18 cellular contexts compared by ENCODE assay signal in genomic region chr17:39167492-39167891, GRCh38. TPM values are rescaled to one million over a fixed set of nuclear protein-coding genes. Genes with fewer than 3 reads are reported as not detected.
A peak's percentile ranks its signal among the peaks of the same experiment; 100 is the strongest.
DNase-seq lines count a peak whose midpoint lies in the region; ATAC-seq and TF ChIP-seq lines count a peak whose summit lies in the region.
"Had no signal": no experiment of that assay in that cellular context is flagged by ENCODE, and none has a peak within 500 bp of the region (broad histone marks: within the 10 kb centered on the region; RNA-seq: fewer than 3 reads in every experiment).

No MANE protein-coding gene starts in this region.

- H2AK5ac ChIP-seq in trophoblast cell (ENCODE audit: low read length) = no peak overlapping the region

- peak overlapping the region; percentile 21; the same call in 1 of the 2 replicates for H3K4me2 ChIP-seq in GM23338
- no peak overlapping the region for H3K4me2 ChIP-seq in osteoblast (ENCODE audit: insufficient read depth, low read length)
- no peak overlapping the region for H3K4me2 ChIP-seq in trophoblast cell (ENCODE audit: low read length)

- H3K4me3 Mint-ChIP-seq in GM23338 = no peak overlapping the region
- peak overlapping the region; percentile 19 for H3K4me3 Mint-ChIP-seq in activated T-helper 1 cell treated with anti-CD3 and anti-CD28 coated beads, Interleukin-12 subunit alpha, Interleukin-12 subunit beta, Interleukin-2, Interleukin-4 antibody, amounts not matched to agents 30 ng/mL and 10 ng/mL and 1 ng/mL, durations not matched to agents 14 hours and 24 hours and 36 hours
- no peak overlapping the region for H3K4me3 Mint-ChIP-seq in activated T-helper 2 cell treated with anti-CD3 and anti-CD28 coated beads, Interferon-gamma antibody, Interleukin-2, Interleukin-4, amounts not matched to agents 10 μg/mL and 5 μg/mL and 100 μg/mL, durations not matched to agents 14 hours and 24 hours and 36 hours (ENCODE audit: low read depth)
- H3K4me3 Mint-ChIP-seq: activated naive CD8-positive, alpha-beta T cell treated with anti-CD3 and anti-CD28 coated beads for 36 hours had no signal

- H3K4me3 ChIP-seq in GM23338 = no peak overlapping the region
- no peak overlapping the region for H3K4me3 ChIP-seq in osteoblast (ENCODE audit: insufficient read depth, low read length)
- no peak overlapping the region for H3K4me3 ChIP-seq in trophoblast cell (ENCODE audit: low read depth, low read length)
- H3K4me3 ChIP-seq: lower lobe of right lung, SJSA1 had no signal

- no peak overlapping the region for H4K12ac ChIP-seq in trophoblast cell (ENCODE audit: low read depth, low read length)

- no peak overlapping the region for H4K91ac ChIP-seq in trophoblast cell (ENCODE audit: low read depth, low read length)

- no peaks in the 10 kb centered on the region for H3K9me3 ChIP-seq in osteoblast (ENCODE audit: low read depth, low read length)
- no peaks in the 10 kb centered on the region for H3K9me3 ChIP-seq in trophoblast cell (ENCODE audit: insufficient read depth, low read depth, low read length)
- H3K9me3 ChIP-seq: lower lobe of right lung, SJSA1 had no signal

- DNase-seq in GM23338 (ENCODE audit: low spot score) (no peak), NCI-H2171 (lab: John Stamatoyannopoulos, UW) (peak; percentile 72), osteoblast (ENCODE audit: insufficient read length, low spot score, missing footprints) (peak; percentile 35), NCI-H146 (lab: John Stamatoyannopoulos, UW) (no peak), trophoblast cell (no peak)
- no peak for DNase-seq in activated T-helper 1 cell treated with anti-CD3 and anti-CD28 coated beads, Interleukin-12 subunit alpha, Interleukin-12 subunit beta, Interleukin-2, Interleukin-4 antibody, amounts not matched to agents 30 ng/mL and 10 ng/mL and 1 ng/mL, durations not matched to agents 14 hours and 24 hours and 36 hours (ENCODE audit: low spot score)
- DNase-seq in activated T-helper 2 cell treated with anti-CD3 and anti-CD28 coated beads, Interferon-gamma antibody, Interleukin-2, Interleukin-4, amounts not matched to agents 10 μg/mL and 5 μg/mL and 100 μg/mL, durations not matched to agents 14 hours and 24 hours and 36 hours (ENCODE audit: low spot score) = no peak
- DNase-seq: activated CD4-positive, alpha-beta T cell treated with anti-CD3 and anti-CD28 coated beads, Interleukin-2, amount 50 U/mL, for 4 hours; activated naive CD8-positive, alpha-beta T cell treated with anti-CD3 and anti-CD28 coated beads for 36 hours; cortex of kidney; DMS153; lower lobe of right lung; NCI-H2081; stimulated activated CD4-positive, alpha-beta T cell treated with anti-CD3 and anti-CD28 coated beads, Interleukin-1b, Interleukin-23, amount 100 ng/mL, for 48 hours; stimulated activated naive CD8-positive, alpha-beta T cell treated with anti-CD3 and anti-CD28 coated beads, Interleukin-15, Interleukin-2, amounts not matched to agents 100 U/mL and 50 U/mL, for 24 hours had no signal

- peaks cover 20% of the 10 kb centered on the region; the same call in 1 of the 2 replicates for H3K4me1 ChIP-seq in GM23338 (ENCODE audit: insufficient read depth)
- H3K4me1 ChIP-seq in osteoblast (ENCODE audit: insufficient read depth, low read length) = peaks cover 3% of the 10 kb centered on the region
- H3K4me1 ChIP-seq in trophoblast cell (ENCODE audit: control insufficient read depth in 1 of 2, insufficient read depth in 2 of 2, low read length in 2 of 2) = peaks cover 17 to 19% of the 10 kb centered on the region in 2 experiments
- H3K4me1 ChIP-seq: foreskin keratinocyte, parathyroid adenoma had no signal

- peaks cover 4% of the 10 kb centered on the region for H3K79me1 ChIP-seq in trophoblast cell (ENCODE audit: low read length)

- H4K8ac ChIP-seq in trophoblast cell (ENCODE audit: low read depth, low read length) = no peak overlapping the region

- H2AFZ ChIP-seq in GM23338 (no peak overlapping the region), osteoblast (ENCODE audit: low read length) (no peak overlapping the region), trophoblast cell (ENCODE audit: insufficient read depth, low read length, poor library complexity) (no peak overlapping the region)
- H2AFZ ChIP-seq: parathyroid adenoma had no signal

- H3K36me3 Mint-ChIP-seq in GM23338 (ENCODE audit: low read depth) = peaks cover 7% of the 10 kb centered on the region; the same call in 1 of the 3 replicates
- no peaks in the 10 kb centered on the region for H3K36me3 Mint-ChIP-seq in activated T-helper 1 cell treated with anti-CD3 and anti-CD28 coated beads, Interleukin-12 subunit alpha, Interleukin-12 subunit beta, Interleukin-2, Interleukin-4 antibody, amounts not matched to agents 30 ng/mL and 10 ng/mL and 1 ng/mL, durations not matched to agents 14 hours and 24 hours and 36 hours (ENCODE audit: low read depth)
- no peaks in the 10 kb centered on the region for H3K36me3 Mint-ChIP-seq in activated T-helper 2 cell treated with anti-CD3 and anti-CD28 coated beads, Interferon-gamma antibody, Interleukin-2, Interleukin-4, amounts not matched to agents 10 μg/mL and 5 μg/mL and 100 μg/mL, durations not matched to agents 14 hours and 24 hours and 36 hours (ENCODE audit: low read depth)
- H3K36me3 Mint-ChIP-seq: activated naive CD8-positive, alpha-beta T cell treated with anti-CD3 and anti-CD28 coated beads for 36 hours had no signal

- H3K4me1 Mint-ChIP-seq in GM23338 = peaks cover 15% of the 10 kb centered on the region
- peaks cover 37% of the 10 kb centered on the region for H3K4me1 Mint-ChIP-seq in activated T-helper 1 cell treated with anti-CD3 and anti-CD28 coated beads, Interleukin-12 subunit alpha, Interleukin-12 subunit beta, Interleukin-2, Interleukin-4 antibody, amounts not matched to agents 30 ng/mL and 10 ng/mL and 1 ng/mL, durations not matched to agents 14 hours and 24 hours and 36 hours (ENCODE audit: low read depth)
- H3K4me1 Mint-ChIP-seq in activated T-helper 2 cell treated with anti-CD3 and anti-CD28 coated beads, Interferon-gamma antibody, Interleukin-2, Interleukin-4, amounts not matched to agents 10 μg/mL and 5 μg/mL and 100 μg/mL, durations not matched to agents 14 hours and 24 hours and 36 hours (ENCODE audit: low read depth) = peaks cover 16% of the 10 kb centered on the region

- H3K23ac ChIP-seq in trophoblast cell (ENCODE audit: low read length) = no peak overlapping the region

- TF ChIP-seq CTCF in GM23338 (conservative IDR thresholded peaks at IDR 0.05; ENCODE audit: low read depth in 2 of 2) = no peak
- TF ChIP-seq CTCF in osteoblast (IDR thresholded peaks at IDR 0.05; ENCODE audit: extremely low read depth, low read depth, low read length) = no peak

- H3K27ac Mint-ChIP-seq in GM23338 = no peak overlapping the region
- peak overlapping the region; percentile 21 for H3K27ac Mint-ChIP-seq in activated T-helper 1 cell treated with anti-CD3 and anti-CD28 coated beads, Interleukin-12 subunit alpha, Interleukin-12 subunit beta, Interleukin-2, Interleukin-4 antibody, amounts not matched to agents 30 ng/mL and 10 ng/mL and 1 ng/mL, durations not matched to agents 14 hours and 24 hours and 36 hours
- no peak overlapping the region for H3K27ac Mint-ChIP-seq in activated T-helper 2 cell treated with anti-CD3 and anti-CD28 coated beads, Interferon-gamma antibody, Interleukin-2, Interleukin-4, amounts not matched to agents 10 μg/mL and 5 μg/mL and 100 μg/mL, durations not matched to agents 14 hours and 24 hours and 36 hours
- H3K27ac Mint-ChIP-seq: activated naive CD8-positive, alpha-beta T cell treated with anti-CD3 and anti-CD28 coated beads for 36 hours had no signal

- H2BK12ac ChIP-seq in trophoblast cell (ENCODE audit: low read length) = no peak overlapping the region

- peaks cover 9% of the 10 kb centered on the region; the same call in 2 of the 3 replicates for H3K9me3 Mint-ChIP-seq in GM23338
- H3K9me3 Mint-ChIP-seq in activated T-helper 1 cell treated with anti-CD3 and anti-CD28 coated beads, Interleukin-12 subunit alpha, Interleukin-12 subunit beta, Interleukin-2, Interleukin-4 antibody, amounts not matched to agents 30 ng/mL and 10 ng/mL and 1 ng/mL, durations not matched to agents 14 hours and 24 hours and 36 hours = no peaks in the 10 kb centered on the region
- H3K9me3 Mint-ChIP-seq in activated T-helper 2 cell treated with anti-CD3 and anti-CD28 coated beads, Interferon-gamma antibody, Interleukin-2, Interleukin-4, amounts not matched to agents 10 μg/mL and 5 μg/mL and 100 μg/mL, durations not matched to agents 14 hours and 24 hours and 36 hours = peaks cover 3% of the 10 kb centered on the region

- no CpG with 5 or more reads among the region's 1 CpG for WGBS in trophoblast cell (ENCODE audit: extremely low coverage, insufficient coverage, insufficient read length)

- no peaks in the 10 kb centered on the region for H3K36me3 ChIP-seq in GM23338 (ENCODE audit: insufficient read depth)
- no peaks in the 10 kb centered on the region for H3K36me3 ChIP-seq in osteoblast (ENCODE audit: insufficient read depth, low read length)
- H3K36me3 ChIP-seq in trophoblast cell (ENCODE audit: control insufficient read depth in 1 of 2, insufficient read depth in 2 of 2, low read length in 2 of 2) = no peaks in the 10 kb centered on the region
- H3K36me3 ChIP-seq: lower lobe of right lung, SJSA1 had no signal

- H3F3A ChIP-seq in GM23338 (replicated peaks; ENCODE audit: low read depth) = peaks cover 6% of the 10 kb centered on the region; the same call in 1 of the 2 replicates

- H2BK120ac ChIP-seq in trophoblast cell (ENCODE audit: insufficient read depth, low read length, poor library complexity) = no peak overlapping the region

- no peak overlapping the region for H3K4ac ChIP-seq in trophoblast cell (ENCODE audit: low read depth, low read length)

- intact Hi-C loops in activated T-helper 1 cell treated with anti-CD3 and anti-CD28 coated beads, Interleukin-12 subunit alpha, Interleukin-12 subunit beta, Interleukin-2, Interleukin-4 antibody, amounts not matched to agents 30 ng/mL and 10 ng/mL and 1 ng/mL, durations not matched to agents 14 hours and 24 hours and 36 hours (cut with micrococcal nuclease) = no loop called here
- intact Hi-C loops in activated T-helper 2 cell treated with anti-CD3 and anti-CD28 coated beads, Interferon-gamma antibody, Interleukin-2, Interleukin-4, amounts not matched to agents 10 μg/mL and 5 μg/mL and 100 μg/mL, durations not matched to agents 14 hours and 24 hours and 36 hours (cut with micrococcal nuclease) = loop anchor here (10.0 kb wide), 1 partner anchor 67 kb away; no protein-coding TSS in a partner anchor

- peaks cover 25% of the 10 kb centered on the region for H3K27me3 Mint-ChIP-seq in GM23338 (ENCODE audit: insufficient read depth, low read depth, poor library complexity)
- peaks cover 33% of the 10 kb centered on the region for H3K27me3 Mint-ChIP-seq in activated T-helper 1 cell treated with anti-CD3 and anti-CD28 coated beads, Interleukin-12 subunit alpha, Interleukin-12 subunit beta, Interleukin-2, Interleukin-4 antibody, amounts not matched to agents 30 ng/mL and 10 ng/mL and 1 ng/mL, durations not matched to agents 14 hours and 24 hours and 36 hours (ENCODE audit: insufficient read depth)
- peaks cover 29% of the 10 kb centered on the region for H3K27me3 Mint-ChIP-seq in activated T-helper 2 cell treated with anti-CD3 and anti-CD28 coated beads, Interferon-gamma antibody, Interleukin-2, Interleukin-4, amounts not matched to agents 10 μg/mL and 5 μg/mL and 100 μg/mL, durations not matched to agents 14 hours and 24 hours and 36 hours (ENCODE audit: low read depth)

- no peak overlapping the region for H3K9ac ChIP-seq in trophoblast cell (ENCODE audit: low read length)
- H3K9ac ChIP-seq: parathyroid adenoma had no signal

- H3K27me3 ChIP-seq in GM23338 (ENCODE audit: insufficient read depth) (peaks cover 33% of the 10 kb centered on the region), osteoblast (ENCODE audit: insufficient read depth, low read length) (peaks cover 24% of the 10 kb centered on the region), trophoblast cell (ENCODE audit: insufficient read depth, low read length) (peaks cover 9% of the 10 kb centered on the region)
- H3K27me3 ChIP-seq: SJSA1 had no signal

- H3K79me2 ChIP-seq in GM23338 (replicated peaks; ENCODE audit: insufficient read depth) (no peaks in the 10 kb centered on the region), osteoblast (ENCODE audit: insufficient read depth, low read length) (no peaks in the 10 kb centered on the region), trophoblast cell (ENCODE audit: control insufficient read depth, insufficient read depth, low read length, poor library complexity) (peaks cover 3% of the 10 kb centered on the region)
- H3K79me2 ChIP-seq: parathyroid adenoma had no signal

- H2BK5ac ChIP-seq in trophoblast cell (ENCODE audit: low read depth, low read length, poor library complexity) = no peak overlapping the region

- no peaks in the 10 kb centered on the region for H4K20me1 ChIP-seq in GM23338 (replicated peaks; ENCODE audit: insufficient read depth)
- no peaks in the 10 kb centered on the region for H4K20me1 ChIP-seq in osteoblast (ENCODE audit: insufficient read depth, low read length)

- H3K18ac ChIP-seq in trophoblast cell (ENCODE audit: low read length) = no peak overlapping the region

- no peaks in the 10 kb centered on the region for H3K9me2 ChIP-seq in GM23338 (ENCODE audit: insufficient read depth)

- ATAC-seq in GM23338 = no peak
- ATAC-seq: foreskin keratinocyte; lower lobe of right lung; stimulated activated naive CD8-positive, alpha-beta T cell treated with anti-CD3 and anti-CD28 coated beads, Interleukin-15, Interleukin-2, amounts not matched to agents 100 U/mL and 50 U/mL, for 24 hours had no signal

- H3K27ac ChIP-seq in GM23338 (ENCODE audit: low read depth) = no peak overlapping the region
- no peak overlapping the region for H3K27ac ChIP-seq in osteoblast (ENCODE audit: low read depth, low read length)
- no peak overlapping the region for H3K27ac ChIP-seq in trophoblast cell (ENCODE audit: low read depth, low read length)
- H3K27ac ChIP-seq: foreskin keratinocyte, lower lobe of right lung, parathyroid adenoma, SJSA1 had no signal

- no peak overlapping the region for H3K14ac ChIP-seq in trophoblast cell (ENCODE audit: low read length)

RNA-seq across cellular contexts. Expression of gene ARL5C, which starts 1.5 kb away (rescaled TPM):
- not detected in 2 replicates for total RNA-seq in GM23338 (2014; rRNA removed; shearing (Covaris generic))
- polyA plus RNA-seq in GM23338 (2016; fragmentation: Nextera tagmentation; extraction: Ambion mirVana) = not detected in 2 replicates
- total RNA-seq in activated T-helper 1 cell treated with anti-CD3 and anti-CD28 coated beads, Interleukin-12 subunit alpha, Interleukin-12 subunit beta, Interleukin-2, Interleukin-4 antibody, amounts not matched to agents 30 ng/mL and 10 ng/mL and 1 ng/mL, durations not matched to agents 14 hours and 24 hours and 36 hours = not detected in 2 replicates
- not detected in 2 replicates for total RNA-seq in osteoblast
- total RNA-seq in activated T-helper 2 cell treated with anti-CD3 and anti-CD28 coated beads, Interferon-gamma antibody, Interleukin-2, Interleukin-4, amounts not matched to agents 10 μg/mL and 5 μg/mL and 100 μg/mL, durations not matched to agents 14 hours and 24 hours and 36 hours = 0.07 TPM in 1 of 2 replicates, not detected in the other
- not detected in 2 replicates for polyA plus RNA-seq in trophoblast cell (2013)
- total RNA-seq: activated naive CD8-positive, alpha-beta T cell treated with anti-CD3 and anti-CD28 coated beads for 36 hours; foreskin keratinocyte; lower lobe of right lung; SJSA1 had no signal
- polyA plus RNA-seq: foreskin keratinocyte had no signal

RNA-seq across cellular contexts. Expression of gene PLXDC1, which starts 16.1 kb away (rescaled TPM):
- total RNA-seq in GM23338 (2014; rRNA removed; shearing (Covaris generic)) = 0.28 and 0.39 TPM in 2 replicates
- 0.75 and 0.91 TPM in 2 replicates for polyA plus RNA-seq in GM23338 (2016; fragmentation: Nextera tagmentation; extraction: Ambion mirVana)
- 0.60 TPM in 1 of 2 replicates, not detected in the other for total RNA-seq in activated T-helper 1 cell treated with anti-CD3 and anti-CD28 coated beads, Interleukin-12 subunit alpha, Interleukin-12 subunit beta, Interleukin-2, Interleukin-4 antibody, amounts not matched to agents 30 ng/mL and 10 ng/mL and 1 ng/mL, durations not matched to agents 14 hours and 24 hours and 36 hours
- 2.9 and 3.8 TPM in 2 replicates for total RNA-seq in osteoblast
- total RNA-seq in activated T-helper 2 cell treated with anti-CD3 and anti-CD28 coated beads, Interferon-gamma antibody, Interleukin-2, Interleukin-4, amounts not matched to agents 10 μg/mL and 5 μg/mL and 100 μg/mL, durations not matched to agents 14 hours and 24 hours and 36 hours = 0.46 and 1.0 TPM in 2 replicates
- 0.40 and 0.55 TPM in 2 replicates for polyA plus RNA-seq in trophoblast cell (2013)
- total RNA-seq: SJSA1 had no signal

RNA-seq across cellular contexts. Expression of gene CACNB1, which starts 30.0 kb away (rescaled TPM):
- total RNA-seq in GM23338 (2014; rRNA removed; shearing (Covaris generic)) = 12.5 and 13.1 TPM in 2 replicates
- polyA plus RNA-seq in GM23338 (2016; fragmentation: Nextera tagmentation; extraction: Ambion mirVana) = 7.8 and 8.4 TPM in 2 replicates
- total RNA-seq in activated T-helper 1 cell treated with anti-CD3 and anti-CD28 coated beads, Interleukin-12 subunit alpha, Interleukin-12 subunit beta, Interleukin-2, Interleukin-4 antibody, amounts not matched to agents 30 ng/mL and 10 ng/mL and 1 ng/mL, durations not matched to agents 14 hours and 24 hours and 36 hours = 21.8 and 22.3 TPM in 2 replicates
- total RNA-seq in osteoblast = 5.8 and 7.4 TPM in 2 replicates
- 21.1 and 24.1 TPM in 2 replicates for total RNA-seq in activated T-helper 2 cell treated with anti-CD3 and anti-CD28 coated beads, Interferon-gamma antibody, Interleukin-2, Interleukin-4, amounts not matched to agents 10 μg/mL and 5 μg/mL and 100 μg/mL, durations not matched to agents 14 hours and 24 hours and 36 hours
- polyA plus RNA-seq in trophoblast cell (2013) = 0.99 and 1.1 TPM in 2 replicates

RNA-seq across cellular contexts. Expression of gene RPL19, which starts 32.6 kb away (rescaled TPM):
- 1,594 and 1,843 TPM in 2 replicates for total RNA-seq in GM23338 (2014; rRNA removed; shearing (Covaris generic))
- 2,627 and 2,838 TPM in 2 replicates for polyA plus RNA-seq in GM23338 (2016; fragmentation: Nextera tagmentation; extraction: Ambion mirVana)
- total RNA-seq in activated T-helper 1 cell treated with anti-CD3 and anti-CD28 coated beads, Interleukin-12 subunit alpha, Interleukin-12 subunit beta, Interleukin-2, Interleukin-4 antibody, amounts not matched to agents 30 ng/mL and 10 ng/mL and 1 ng/mL, durations not matched to agents 14 hours and 24 hours and 36 hours = 2,114 and 2,133 TPM in 2 replicates
- 1,279 and 1,302 TPM in 2 replicates for total RNA-seq in osteoblast
- 2,315 and 2,339 TPM in 2 replicates for total RNA-seq in activated T-helper 2 cell treated with anti-CD3 and anti-CD28 coated beads, Interferon-gamma antibody, Interleukin-2, Interleukin-4, amounts not matched to agents 10 μg/mL and 5 μg/mL and 100 μg/mL, durations not matched to agents 14 hours and 24 hours and 36 hours
- polyA plus RNA-seq in trophoblast cell (2013) = 1,663 and 1,757 TPM in 2 replicates

RNA-seq across cellular contexts. Expression of gene STAC2, which starts 58.3 kb away (rescaled TPM):
- 1.7 and 3.1 TPM in 2 replicates for total RNA-seq in GM23338 (2014; rRNA removed; shearing (Covaris generic))
- polyA plus RNA-seq in GM23338 (2016; fragmentation: Nextera tagmentation; extraction: Ambion mirVana) = 1.9 and 2.0 TPM in 2 replicates
- total RNA-seq in activated T-helper 1 cell treated with anti-CD3 and anti-CD28 coated beads, Interleukin-12 subunit alpha, Interleukin-12 subunit beta, Interleukin-2, Interleukin-4 antibody, amounts not matched to agents 30 ng/mL and 10 ng/mL and 1 ng/mL, durations not matched to agents 14 hours and 24 hours and 36 hours = 0.08 TPM in 1 of 2 replicates, not detected in the other
- total RNA-seq in osteoblast = under 0.01 TPM in 1 of 2 replicates, not detected in the other
- not detected in 2 replicates for total RNA-seq in activated T-helper 2 cell treated with anti-CD3 and anti-CD28 coated beads, Interferon-gamma antibody, Interleukin-2, Interleukin-4, amounts not matched to agents 10 μg/mL and 5 μg/mL and 100 μg/mL, durations not matched to agents 14 hours and 24 hours and 36 hours
- not detected in 2 replicates for polyA plus RNA-seq in trophoblast cell (2013)
- total RNA-seq: foreskin keratinocyte, SJSA1 had no signal
- polyA plus RNA-seq: foreskin keratinocyte had no signal

Comparison
In these comparisons a context has a peak if more than half of its experiments do, and no peak if none do; other contexts are left out.
1. DNase-seq: peak in NCI-H2171 (single experiment) and osteoblast (single experiment); none in GM23338 (single experiment), activated T-helper 1 cell treated with anti-CD3 and anti-CD28 coated beads, Interleukin-12 subunit alpha, Interleukin-12 subunit beta, Interleukin-2, Interleukin-4 antibody, amounts not matched to agents 30 ng/mL and 10 ng/mL and 1 ng/mL, durations not matched to agents 14 hours and 24 hours and 36 hours (single experiment), NCI-H146 (single experiment), activated T-helper 2 cell treated with anti-CD3 and anti-CD28 coated beads, Interferon-gamma antibody, Interleukin-2, Interleukin-4, amounts not matched to agents 10 μg/mL and 5 μg/mL and 100 μg/mL, durations not matched to agents 14 hours and 24 hours and 36 hours (single experiment) and trophoblast cell (0 of 2).